In the genomic region with DNA sequence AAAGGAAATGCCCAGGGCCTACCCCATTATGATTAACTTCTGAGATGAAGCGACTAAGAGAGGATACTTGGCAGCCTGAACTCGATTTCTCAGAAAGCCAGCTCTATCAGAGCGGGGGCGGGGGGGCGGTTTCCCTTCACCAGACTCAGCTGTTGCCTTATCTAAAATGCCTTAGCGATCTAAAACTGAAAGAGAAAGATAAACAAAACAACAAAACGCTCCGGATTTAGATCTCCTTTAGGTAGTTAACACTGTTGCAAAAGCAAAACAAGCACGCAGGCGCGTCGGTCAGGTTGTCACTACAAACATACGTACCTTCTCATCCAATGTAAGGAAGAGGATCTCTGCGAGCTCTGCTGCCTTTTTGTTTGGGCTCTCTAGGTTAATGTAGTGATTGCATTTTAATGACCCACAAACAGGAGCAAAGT, we compare ENCODE assay signal across 8 cellular contexts. TPM values are rescaled to one million over a fixed set of nuclear protein-coding genes. Genes with fewer than 3 reads are reported as not detected.
DNase-seq lines count a peak whose midpoint lies in the region; ATAC-seq and TF ChIP-seq lines count a peak whose summit lies in the region.

No MANE protein-coding gene starts in this region.

- H3K9me3 ChIP-seq in ascending aorta (no peaks in the 10 kb centered on the region), iPS DF 6.9 (ENCODE audit: control insufficient read depth, insufficient read depth, low read length) (no peaks in the 10 kb centered on the region), gastrocnemius medialis (no peaks in the 10 kb centered on the region)

- TF ChIP-seq CTCF in GM12864 (IDR thresholded peaks at IDR 0.05; ENCODE audit: low read depth, low read length, missing control alignments): no peak
- no peak for TF ChIP-seq CTCF in ascending aorta (IDR thresholded peaks at IDR 0.05)
- TF ChIP-seq CTCF in gastrocnemius medialis (IDR thresholded peaks at IDR 0.05 in 4 of 5, conservative IDR thresholded peaks at IDR 0.05 in 1 of 5): no peak

- DNase-seq in GM12864 (ENCODE audit: low read depth) (peak; percentile 55), NCI-H226 (peak; percentile 43), ascending aorta (ENCODE audit: low spot score in 2 of 2) (peak in 1 of 2 donors; percentile 65), iPS DF 6.9 (ENCODE audit: low read depth, low spot score) (no peak), gastrocnemius medialis (no peak), NCI-H2171 treated with DMSO at 0.1 percent for 48 hours (lab: John Stamatoyannopoulos, UW) (no peak)
- DNase-seq in effector CD4-positive, alpha-beta T cell: no peak

- H3K27me3 ChIP-seq in ascending aorta: no peaks in the 10 kb centered on the region
- H3K27me3 ChIP-seq in iPS DF 6.9 (ENCODE audit: control insufficient read depth, insufficient read depth, low read length): peaks cover 10% of the 10 kb centered on the region; the same call in 1 of the 2 replicates
- H3K27me3 ChIP-seq in gastrocnemius medialis: peaks cover 17 to 32% (median 31%) of the 10 kb centered on the region in 3 donors

- peaks cover 0 to 2% of the 10 kb centered on the region in 2 donors for H3K4me1 ChIP-seq in ascending aorta
- no peaks in the 10 kb centered on the region for H3K4me1 ChIP-seq in iPS DF 6.9 (ENCODE audit: control insufficient read depth, insufficient read depth, low read length)
- H3K4me1 ChIP-seq in gastrocnemius medialis: no peaks in the 10 kb centered on the region

- H3K4me3 ChIP-seq in GM12864 (ENCODE audit: low read depth, low read length) (peak overlapping the region; percentile 74), ascending aorta (peak overlapping the region; percentile 82), iPS DF 6.9 (ENCODE audit: low read length) (peak overlapping the region; percentile 97; the same call in 1 of the 2 replicates), gastrocnemius medialis (peak overlapping the region; percentile 72 to 94 (median 74))

- H3K27ac ChIP-seq in ascending aorta (peak overlapping the region; percentile 77 to 84), iPS DF 6.9 (ENCODE audit: low read length) (no peak overlapping the region), gastrocnemius medialis (peak overlapping the region; percentile 61 to 80 (median 75))

- intact Hi-C loops in ascending aorta (cut with DNase I) (loop anchor here (2.0 kb wide), 1 partner anchor 243 kb away; no protein-coding TSS in a partner anchor), gastrocnemius medialis (cut with DNase I; ENCODE audit: low total_unique reads) (loop anchor here (2.0 to 5.0 kb wide), 2 partner anchors 256 to 867 kb away; no protein-coding TSS in a partner anchor)

- TF ChIP-seq POLR2A in gastrocnemius medialis (IDR thresholded peaks at IDR 0.05): peak in 1 of 2 donors; percentile 12

- ATAC-seq in GM21786 (IDR thresholded peaks at IDR 0.05; ENCODE audit: unreplicated experiment) (peak; percentile 36), gastrocnemius medialis (no peak)

- WGBS in iPS DF 6.9 (ENCODE audit: insufficient coverage, insufficient read length): no CpG with 5 or more reads among the region's 14 CpGs

- no peaks in the 10 kb centered on the region for H3K36me3 ChIP-seq in ascending aorta
- H3K36me3 ChIP-seq in iPS DF 6.9 (ENCODE audit: control insufficient read depth, insufficient read depth, low read length): no peaks in the 10 kb centered on the region
- H3K36me3 ChIP-seq in gastrocnemius medialis: no peaks in the 10 kb centered on the region

- in situ Hi-C loops in gastrocnemius medialis (cut with MboI; ENCODE audit: low sequenced_read_pairs in 4 of 4): loop anchor here in 1 of 4 donors (25.0 kb wide), 1 partner anchor 206 kb away; no protein-coding TSS in a partner anchor

RNA-seq across cellular contexts. Expression of a gene that starts 1.1 kb away (rescaled TPM):
- total RNA-seq in ascending aorta: 9.4 TPM
- total RNA-seq in gastrocnemius medialis: 10 to 100 TPM in 1 of 4 donors, 1 to 10 TPM in 3; 1.8 to 10.6 (median 3.8) TPM

Comparison
In these comparisons a context has a peak if more than half of its experiments do, and no peak if none do; other contexts are left out.
1. DNase-seq: peak in GM12864 (single experiment) and NCI-H226 (single experiment); none in iPS DF 6.9 (single experiment), gastrocnemius medialis (0 of 2), NCI-H2171 treated with DMSO at 0.1 percent for 48 hours (single experiment) and effector CD4-positive, alpha-beta T cell (single experiment).
2. Peak in every context shown above with its lines, with median percentiles within 50 percentile points of each other: H3K4me3 ChIP-seq.